8 cellular contexts compared by ENCODE assay signal in the genomic region with DNA sequence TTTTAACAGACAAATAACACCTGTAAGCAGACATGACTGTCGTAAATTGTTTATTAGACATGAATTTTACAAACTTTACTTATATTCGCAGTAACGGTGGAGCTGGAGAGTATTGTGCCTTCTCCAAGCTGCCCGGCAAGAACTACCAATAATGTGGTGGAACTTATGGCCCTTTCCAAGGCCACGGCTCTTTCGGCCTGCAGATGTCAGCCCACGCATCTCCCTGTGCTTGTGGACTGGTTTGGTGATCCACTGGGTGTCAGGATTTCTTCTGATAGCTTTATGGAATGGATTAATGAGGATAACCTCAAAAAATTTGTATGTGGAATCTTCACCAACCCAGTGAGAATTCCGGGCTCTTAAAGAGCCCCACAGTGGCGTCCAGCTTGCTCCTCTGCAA. TPM values are rescaled to one million over a fixed set of nuclear protein-coding genes. Genes with fewer than 3 reads are reported as not detected.
DNase-seq lines count a peak whose midpoint lies in the region; TF ChIP-seq lines count a peak whose summit lies in the region.
"Not testable (repeated sequence)": the region's sequence is repeated elsewhere in the genome, so short reads cannot be mapped to it uniquely, and the experiment has no call there.
"Had no signal": no experiment of that assay in that cellular context is flagged by ENCODE, and none has a peak within 500 bp of the region (broad histone marks: within the 10 kb centered on the region; RNA-seq: fewer than 3 reads in every experiment).

No MANE protein-coding gene starts in this region.

- not testable (repeated sequence) for H3K27ac ChIP-seq in C4-2B, dorsolateral prefrontal cortex

- intact Hi-C loops in dorsolateral prefrontal cortex (cut with DNase I), result not testable (repeated sequence)

- H3K4me3 ChIP-seq in LNCaP clone FGC (ENCODE audit: low read depth, low read length); dorsolateral prefrontal cortex: not testable (repeated sequence)

- peaks cover 0 to 10% (median 0%) of the 10 kb centered on the region in 45 donors for H3K27me3 ChIP-seq in dorsolateral prefrontal cortex

- TF ChIP-seq CTCF in C4-2B (conservative IDR thresholded peaks at IDR 0.05) (peak; percentile 21), LNCaP clone FGC (IDR thresholded peaks at IDR 0.05; ENCODE audit: control insufficient read depth, extremely low read depth, insufficient read depth) (peak; percentile 25; the same call in 1 of the 2 replicates), dorsolateral prefrontal cortex (IDR thresholded peaks at IDR 0.05 in 54 of 56, conservative IDR thresholded peaks at IDR 0.05 in 2 of 56; ENCODE audit: low read depth in 1 of 56, partially characterized antibody in 56 of 56) (peak in 31 of 56 donors; percentile 10 to 68 (median 34))

- DNase-seq in LNCaP clone FGC (ENCODE audit: low read depth); dorsolateral prefrontal cortex: not testable (repeated sequence)
- peak; percentile 35 for DNase-seq in mesenteric fat pad (ENCODE audit: low spot score)

RNA-seq across cellular contexts. Expression of gene GSC, which starts 30.9 kb away (rescaled TPM):
- under 1 TPM in 7 of 120 experiments, not detected in 113; 0.38 to 0.77 (median 0.51) TPM for total RNA-seq in dorsolateral prefrontal cortex
- 1.7 TPM for total RNA-seq in mesenteric fat pad
- total RNA-seq: CD4-positive, CD25-positive, alpha-beta regulatory T cell; CD8-positive, alpha-beta memory T cell; G401; GM12878 had no signal
